In genomic region chr11:58058276-58059010, GRCh38 we compare ENCODE assay signal across 11 cellular contexts. TPM values are rescaled to one million over a fixed set of nuclear protein-coding genes. Genes with fewer than 3 reads are reported as not detected.
DNase-seq lines count a peak whose midpoint lies in the region; ATAC-seq and TF ChIP-seq lines count a peak whose summit lies in the region.
"Had no signal": no experiment of that assay in that cellular context is flagged by ENCODE, and none has a peak within 500 bp of the region (broad histone marks: within the 10 kb centered on the region; RNA-seq: fewer than 3 reads in every experiment).

No MANE protein-coding gene starts in this region.

- no peak overlapping the region for H3K27ac ChIP-seq in colonic mucosa

- H3K27me3 ChIP-seq in colonic mucosa: no peaks in the 10 kb centered on the region
- H3K27me3 ChIP-seq: BE2C had no signal

- no peaks in the 10 kb centered on the region for H3K36me3 Mint-ChIP-seq in Calu3 (ENCODE audit: insufficient read depth, unreplicated experiment)

- DNase-seq in Calu3 (peak; percentile 77), NCI-H1436 treated with DMSO at 0.1 percent for 48 hours (lab: John Stamatoyannopoulos, UW) (peak; percentile 3), colonic mucosa (peak; percentile 62), myocyte (ENCODE audit: low read depth) (peak; percentile 75), GM19238 (ENCODE audit: insufficient read length, low spot score) (no peak), HuH-7 (ENCODE audit: low spot score) (no peak)
- no peak for DNase-seq in stimulated activated naive CD8-positive, alpha-beta T cell treated with anti-CD3 and anti-CD28 coated beads, Interleukin-15, amount 100 ng/mL, for 72 hours
- DNase-seq: activated naive CD4-positive, alpha-beta T cell treated with Interleukin-2 at 50 U/mL for 16 hours; BE2C had no signal

- H3K9me3 ChIP-seq in colonic mucosa: no peaks in the 10 kb centered on the region
- H3K9me3 ChIP-seq: BE2C had no signal

- BruUV-seq in Calu3 (replicated peaks; lab: Mats Ljungman, UMichigan): no TSS peak

- CTCF ChIA-PET in Calu3 (lab: Charles Lee): interaction anchor here (1.0 kb wide), 1 partner anchor 228 kb away, joined by 3 read pairs; no protein-coding TSS in a partner anchor

- peak overlapping the region; percentile 88 for H3K27ac Mint-ChIP-seq in Calu3 (ENCODE audit: unreplicated experiment)
- no peak overlapping the region for H3K27ac Mint-ChIP-seq in stimulated activated naive CD8-positive, alpha-beta T cell treated with anti-CD3 and anti-CD28 coated beads, Interleukin-15, amount 100 ng/mL, for 72 hours

- no peaks in the 10 kb centered on the region for H3K27me3 Mint-ChIP-seq in Calu3 (ENCODE audit: unreplicated experiment)
- H3K27me3 Mint-ChIP-seq in stimulated activated naive CD8-positive, alpha-beta T cell treated with anti-CD3 and anti-CD28 coated beads, Interleukin-15, amount 100 ng/mL, for 72 hours: no peaks in the 10 kb centered on the region

- H3K9ac ChIP-seq in colonic mucosa (ENCODE audit: low read depth in 2 of 2, low read length in 2 of 2): no peak overlapping the region

- intact Hi-C loops in Calu3 (cut with micrococcal nuclease; ENCODE audit: unreplicated experiment) (loop anchor here (5.0 to 10.0 kb wide), 3 partner anchors 86 to 231 kb away; no protein-coding TSS in a partner anchor), colonic mucosa (cut with DNase I) (no loop called here)

- no peaks in the 10 kb centered on the region for H3K36me3 ChIP-seq in colonic mucosa
- H3K36me3 ChIP-seq: BE2C had no signal

- TF ChIP-seq CTCF in Calu3 (IDR thresholded peaks at IDR 0.05; ENCODE audit: unreplicated experiment): no peak
- no peak for TF ChIP-seq CTCF in colonic mucosa (IDR thresholded peaks at IDR 0.05)

- no peak overlapping the region for H3K4me3 ChIP-seq in colonic mucosa

- H3K4me3 Mint-ChIP-seq in Calu3 (ENCODE audit: low read depth, unreplicated experiment): no peak overlapping the region
- no peak overlapping the region for H3K4me3 Mint-ChIP-seq in stimulated activated naive CD8-positive, alpha-beta T cell treated with anti-CD3 and anti-CD28 coated beads, Interleukin-15, amount 100 ng/mL, for 72 hours

- H3K9me3 Mint-ChIP-seq in Calu3 (ENCODE audit: low read depth, unreplicated experiment): peaks cover 4% of the 10 kb centered on the region
- peaks cover 0 to 6% of the 10 kb centered on the region in 2 donors for H3K9me3 Mint-ChIP-seq in stimulated activated naive CD8-positive, alpha-beta T cell treated with anti-CD3 and anti-CD28 coated beads, Interleukin-15, amount 100 ng/mL, for 72 hours

- peaks cover 45% of the 10 kb centered on the region for H3K4me1 Mint-ChIP-seq in Calu3 (ENCODE audit: low read depth, unreplicated experiment)
- no peaks in the 10 kb centered on the region for H3K4me1 Mint-ChIP-seq in stimulated activated naive CD8-positive, alpha-beta T cell treated with anti-CD3 and anti-CD28 coated beads, Interleukin-15, amount 100 ng/mL, for 72 hours

- H3K4me1 ChIP-seq in colonic mucosa: no peaks in the 10 kb centered on the region
- H3K4me1 ChIP-seq: BE2C had no signal

- ATAC-seq in stimulated activated naive CD8-positive, alpha-beta T cell treated with anti-CD3 and anti-CD28 coated beads, Interleukin-15, amount 100 ng/mL, for 72 hours: no peak
- ATAC-seq in GM21528 (IDR thresholded peaks at IDR 0.05; ENCODE audit: low FRiP score, unreplicated experiment): no peak

RNA-seq across cellular contexts. Expression of gene OR6Q1, which starts 27.7 kb away (rescaled TPM):
- not detected in 2 replicates for total RNA-seq in Calu3 (2022)
- total RNA-seq in colonic mucosa: not detected
- total RNA-seq in myocyte: not detected in 2 replicates
- not detected for polyA plus RNA-seq in myocyte (2012)
- polyA plus RNA-seq: neural cell had no signal

RNA-seq across cellular contexts. Expression of gene OR9Q1, which starts 34.8 kb away (rescaled TPM):
- total RNA-seq in Calu3 (2022) (not detected in 2 replicates), colonic mucosa (not detected), myocyte (not detected in 2 replicates)
- polyA plus RNA-seq in myocyte (2012): not detected
- polyA plus RNA-seq: neural cell had no signal

Comparison
In these comparisons a context has a peak if more than half of its experiments do, and no peak if none do; other contexts are left out.
1. DNase-seq: peak in Calu3 (single experiment), NCI-H1436 treated with DMSO at 0.1 percent for 48 hours (single experiment), colonic mucosa (single experiment) and myocyte (single experiment); none in stimulated activated naive CD8-positive, alpha-beta T cell treated with anti-CD3 and anti-CD28 coated beads, Interleukin-15, amount 100 ng/mL, for 72 hours (0 of 2), GM19238 (single experiment) and HuH-7 (single experiment).